In genomic region chr4:72857787-72858186, GRCh38 we compare ENCODE assay signal across 14 cellular contexts.
"Had no signal": no experiment of that assay in that cellular context is flagged by ENCODE, and none has a peak within 500 bp of the region (broad histone marks: within the 10 kb centered on the region; RNA-seq: fewer than 3 reads in every experiment).

No MANE protein-coding gene starts in this region.

- H3K27ac Mint-ChIP-seq: activated CD8-positive, alpha-beta T cell treated with anti-CD3 and anti-CD28 coated beads, Interleukin-2, amount 10 ng/mL, durations not matched to agents 7 days and 5 days; activated T-helper 1 cell treated with anti-CD3 and anti-CD28 coated beads, Interleukin-12 subunit alpha, Interleukin-12 subunit beta, Interleukin-2, Interleukin-4 antibody, amounts not matched to agents 30 ng/mL and 10 ng/mL and 1 ng/mL, durations not matched to agents 14 hours and 24 hours and 36 hours; dendritic cell treated with granulocyte-macrophage colony-stimulating factor and Interleukin-4, amounts not matched to agents 40 ng/mL and 50 ng/mL, for 4 days; stimulated activated effector memory CD8-positive, alpha-beta T cell treated with anti-CD3 and anti-CD28 coated beads, Interleukin-12 subunit alpha, Interleukin-12 subunit beta, amount 100 ng/mL, for 72 hours had no signal

- H3K4me3 ChIP-seq: right atrium auricular region, thyroid gland, vagina had no signal

- H3K27me3 ChIP-seq: right atrium auricular region, thyroid gland, vagina had no signal

- H3K4me1 Mint-ChIP-seq: central memory CD8-positive, alpha-beta T cell; stimulated activated effector memory CD8-positive, alpha-beta T cell treated with anti-CD3 and anti-CD28 coated beads, Interleukin-12 subunit alpha, Interleukin-12 subunit beta, amount 100 ng/mL, for 72 hours had no signal

- DNase-seq: activated CD4-positive, alpha-beta T cell treated with anti-CD3 and anti-CD28 coated beads for 4 hours; activated CD8-positive, alpha-beta T cell treated with anti-CD3 and anti-CD28 coated beads, Interleukin-2, amount 10 ng/mL, durations not matched to agents 7 days and 5 days; activated naive CD4-positive, alpha-beta T cell; head of caudate nucleus; posterior cingulate gyrus; T-helper 1 cell; thyroid gland had no signal

- H3K4me3 Mint-ChIP-seq: activated CD8-positive, alpha-beta T cell treated with anti-CD3 and anti-CD28 coated beads, Interleukin-2, amount 10 ng/mL, durations not matched to agents 7 days and 5 days; activated T-helper 1 cell treated with anti-CD3 and anti-CD28 coated beads, Interleukin-12 subunit alpha, Interleukin-12 subunit beta, Interleukin-2, Interleukin-4 antibody, amounts not matched to agents 30 ng/mL and 10 ng/mL and 1 ng/mL, durations not matched to agents 14 hours and 24 hours and 36 hours; central memory CD8-positive, alpha-beta T cell; dendritic cell treated with granulocyte-macrophage colony-stimulating factor and Interleukin-4, amounts not matched to agents 40 ng/mL and 50 ng/mL, for 4 days; stimulated activated effector memory CD8-positive, alpha-beta T cell treated with anti-CD3 and anti-CD28 coated beads, Interleukin-12 subunit alpha, Interleukin-12 subunit beta, amount 100 ng/mL, for 72 hours had no signal

- H3K36me3 Mint-ChIP-seq: stimulated activated effector memory CD8-positive, alpha-beta T cell treated with anti-CD3 and anti-CD28 coated beads, Interleukin-12 subunit alpha, Interleukin-12 subunit beta, amount 100 ng/mL, for 72 hours had no signal

- H3K27ac ChIP-seq: right atrium auricular region, thyroid gland, vagina had no signal

- H3K36me3 ChIP-seq: right atrium auricular region, thyroid gland, vagina had no signal

- H3K9me3 ChIP-seq: right atrium auricular region, thyroid gland, vagina had no signal

- FAIRE-seq: keratinocyte had no signal

- H3K9me3 Mint-ChIP-seq: activated T-helper 1 cell treated with anti-CD3 and anti-CD28 coated beads, Interleukin-12 subunit alpha, Interleukin-12 subunit beta, Interleukin-2, Interleukin-4 antibody, amounts not matched to agents 30 ng/mL and 10 ng/mL and 1 ng/mL, durations not matched to agents 14 hours and 24 hours and 36 hours; central memory CD8-positive, alpha-beta T cell; stimulated activated effector memory CD8-positive, alpha-beta T cell treated with anti-CD3 and anti-CD28 coated beads, Interleukin-12 subunit alpha, Interleukin-12 subunit beta, amount 100 ng/mL, for 72 hours had no signal

- H3K27me3 Mint-ChIP-seq: central memory CD8-positive, alpha-beta T cell; dendritic cell treated with granulocyte-macrophage colony-stimulating factor and Interleukin-4, amounts not matched to agents 40 ng/mL and 50 ng/mL, for 4 days had no signal

- ATAC-seq: activated CD8-positive, alpha-beta T cell treated with anti-CD3 and anti-CD28 coated beads, Interleukin-2, amount 10 ng/mL, durations not matched to agents 7 days and 5 days had no signal

- H3K4me1 ChIP-seq: right atrium auricular region, thyroid gland, vagina had no signal
